ENCODE assay signal across 8 cellular contexts in the genomic region with DNA sequence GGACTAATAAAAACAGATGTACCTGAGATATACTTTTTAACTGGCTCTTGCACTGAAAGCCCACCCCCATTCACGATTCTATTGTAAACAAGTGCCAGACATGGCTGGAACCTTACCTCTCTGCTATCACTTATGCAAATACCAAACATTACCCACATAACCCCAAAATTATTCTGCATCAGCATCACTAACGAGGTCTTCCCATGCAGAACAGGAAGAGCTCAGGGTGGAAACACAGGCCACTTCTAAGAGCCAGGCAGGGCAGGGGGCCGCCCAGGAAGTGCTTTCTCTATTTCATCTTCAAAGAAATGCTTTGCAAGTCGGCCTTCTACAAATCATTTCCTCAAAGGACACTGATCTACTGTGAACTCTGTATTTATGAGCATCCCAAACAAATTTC. TPM values are rescaled to one million over a fixed set of nuclear protein-coding genes. Genes with fewer than 3 reads are reported as not detected.
DNase-seq lines count a peak whose midpoint lies in the region; ATAC-seq, FAIRE-seq and TF ChIP-seq lines count a peak whose summit lies in the region.

No MANE protein-coding gene starts in this region.

- H3K9me3 ChIP-seq in A549 (no peaks in the 10 kb centered on the region), KOPT-K1 (ENCODE audit: insufficient read depth, low read length, poor library complexity, severe bottlenecking) (no peaks in the 10 kb centered on the region), right lobe of liver (no peaks in the 10 kb centered on the region), colonic mucosa (no peaks in the 10 kb centered on the region)

- no peak for TF ChIP-seq POLR2A in A549 (IDR thresholded peaks at IDR 0.05; ENCODE audit: low read length)
- TF ChIP-seq POLR2A in right lobe of liver (IDR thresholded peaks at IDR 0.05), result no peak

- H3K4me1 ChIP-seq in A549 (peaks cover 43% of the 10 kb centered on the region), right lobe of liver (peaks cover 0 to 46% (median 11%) of the 10 kb centered on the region in 4 donors), colonic mucosa (peaks cover 10% of the 10 kb centered on the region)

- H3K27me3 ChIP-seq in right lobe of liver, result no peaks in the 10 kb centered on the region
- H3K27me3 ChIP-seq in colonic mucosa, result no peaks in the 10 kb centered on the region

- intact Hi-C loops in right lobe of liver (cut with DNase I), result no loop called here
- intact Hi-C loops in colonic mucosa (cut with DNase I), result no loop called here

- H3K27ac ChIP-seq in A549 (peak overlapping the region; percentile 73 to 98), KOPT-K1 (ENCODE audit: low read depth, low read length, poor library complexity, severe bottlenecking) (peak overlapping the region; percentile 1), right lobe of liver (peak overlapping the region in 2 of 3 donors; percentile 42 to 69), colonic mucosa (no peak overlapping the region)

- no peak for TF ChIP-seq EP300 in A549 (IDR thresholded peaks at IDR 0.05)

- peaks cover 22% of the 10 kb centered on the region for H3K4me1 Mint-ChIP-seq in stimulated activated memory B cell treated with anti-CD40 and anti-IgM and Interleukin-4, amounts not matched to agents 10 μg/mL and 1 μg/mL and 100 μg/mL, for 72 hours

- POLR2A ChIA-PET in A549 (lab: Yijun Ruan, JAX), result no interaction called here

- H3K9me3 Mint-ChIP-seq in stimulated activated memory B cell treated with anti-CD40 and anti-IgM and Interleukin-4, amounts not matched to agents 10 μg/mL and 1 μg/mL and 100 μg/mL, for 72 hours, result no peaks in the 10 kb centered on the region

- H3K4me3 ChIP-seq in A549, result peak overlapping the region; percentile 89
- peak overlapping the region in 1 of 3 donors; percentile 54 for H3K4me3 ChIP-seq in right lobe of liver
- no peak overlapping the region for H3K4me3 ChIP-seq in colonic mucosa

- TF ChIP-seq RAD21 in A549 (conservative IDR thresholded peaks at IDR 0.05 in 1 of 2, IDR thresholded peaks at IDR 0.05 in 1 of 2), result no peak

- H3K4me3 Mint-ChIP-seq in stimulated activated memory B cell treated with anti-CD40 and anti-IgM and Interleukin-4, amounts not matched to agents 10 μg/mL and 1 μg/mL and 100 μg/mL, for 72 hours, result no peak overlapping the region

- no peaks in the 10 kb centered on the region for H3K36me3 ChIP-seq in KOPT-K1 (ENCODE audit: insufficient read depth, low read length)
- H3K36me3 ChIP-seq in right lobe of liver, result peaks cover 0 to 25% (median 10%) of the 10 kb centered on the region in 4 donors
- H3K36me3 ChIP-seq in colonic mucosa, result no peaks in the 10 kb centered on the region

- H3K27me3 Mint-ChIP-seq in stimulated activated memory B cell treated with anti-CD40 and anti-IgM and Interleukin-4, amounts not matched to agents 10 μg/mL and 1 μg/mL and 100 μg/mL, for 72 hours, result no peaks in the 10 kb centered on the region

- no peak for DNase-seq in A549 (ENCODE audit: low read depth in 1 of 2, low spot score in 1 of 2)
- peak; percentile 51 for DNase-seq in activated naive CD4-positive, alpha-beta T cell treated with anti-CD3 and anti-CD28 coated beads, Interleukin-2, amount 50 U/mL, for 16 hours
- no peak for DNase-seq in right lobe of liver
- no peak for DNase-seq in colonic mucosa
- no peak for DNase-seq in NCI-H446 treated with DMSO at 0.1 percent for 48 hours (lab: John Stamatoyannopoulos, UW)
- no peak for DNase-seq in kidney glomerular epithelial cell (lab: John Stamatoyannopoulos, UW)

- H3K36me3 Mint-ChIP-seq in stimulated activated memory B cell treated with anti-CD40 and anti-IgM and Interleukin-4, amounts not matched to agents 10 μg/mL and 1 μg/mL and 100 μg/mL, for 72 hours, result peaks cover 7% of the 10 kb centered on the region

- no peak for FAIRE-seq in A549 (lab: Jason Lieb, UNC)

- ATAC-seq in A549, result peak in 1 of 2 experiments; percentile 3; a peak in 1 of 6 replicates
- ATAC-seq in right lobe of liver, result no peak
- ATAC-seq in stimulated activated memory B cell treated with anti-CD40 and anti-IgM and Interleukin-4, amounts not matched to agents 10 μg/mL and 1 μg/mL and 100 μg/mL, for 72 hours, result no peak

- H3K4me2 ChIP-seq in A549, result peak overlapping the region; percentile 95

- 5% methylated on average over 4 of the region's 4 CpGs for WGBS in A549 (ENCODE audit: missing lambda C conversion rate)
- 25% methylated on average over 4 of the region's 4 CpGs for WGBS in right lobe of liver (ENCODE audit: insufficient coverage, low coverage, low lambda C conversion rate, missing lambda C conversion rate)

- no peak for TF ChIP-seq CTCF in A549 (IDR thresholded peaks at IDR 0.05)
- no peak for TF ChIP-seq CTCF in right lobe of liver (IDR thresholded peaks at IDR 0.05)
- TF ChIP-seq CTCF in colonic mucosa (IDR thresholded peaks at IDR 0.05), result no peak

- no peak overlapping the region for H3K27ac Mint-ChIP-seq in stimulated activated memory B cell treated with anti-CD40 and anti-IgM and Interleukin-4, amounts not matched to agents 10 μg/mL and 1 μg/mL and 100 μg/mL, for 72 hours

- CTCF ChIA-PET in A549 (lab: Yijun Ruan, JAX), result interaction anchor here (1.6 kb wide), 1 partner anchor 337 kb away, joined by 4 read pairs; no protein-coding TSS in a partner anchor

- H3K9ac ChIP-seq in colonic mucosa (ENCODE audit: low read depth in 2 of 2, low read length in 2 of 2), result no peak overlapping the region

TF ChIP-seq in A549, 52 proteins besides CTCF, POLR2A, EP300 and RAD21:
- TF ChIP-seq CEBPB (IDR thresholded peaks at IDR 0.05) (no peak), BHLHE40 (IDR thresholded peaks at IDR 0.05; ENCODE audit: low read depth, low read length) (no peak)

RNA-seq across cellular contexts. Expression of a gene that starts 7.3 kb away (rescaled TPM):
- polyA plus RNA-seq in A549 (2011; rRNA removed), result 12.3 and 15.6 TPM in 2 replicates
- polyA plus RNA-seq in A549 (2012; cell fraction: cytosol; rRNA removed), result 7.6 and 12.9 TPM in 2 replicates
- 10.8 and 17.5 TPM in 2 replicates for polyA plus RNA-seq in A549 (2012; cell fraction: nucleus; rRNA removed)
- polyA plus RNA-seq in A549 (2017; fragmentation: RNase III; extraction: RNeasy Plus Mini Kit Qiagen cat#74134 plus additional on column Dnase treatment), result 3.9 to 5.2 TPM (median 4.8 TPM) in 3 replicates
- polyA minus RNA-seq in A549 (2011; rRNA and poly(A)+ RNA removed), result 11.7 and 12.6 TPM in 2 replicates
- 10 to 100 TPM in 4 of 6 experiments, 1 to 10 TPM in 2; 8.8 to 26.0 (median 17.5) TPM for total RNA-seq in right lobe of liver
- total RNA-seq in colonic mucosa, result 10 to 100 TPM in 1 of 2 donors, 1 to 10 TPM in 1; 6.7 to 23.0 TPM
